25 cellular contexts compared by ENCODE assay signal in genomic region chr14:70993931-70994330, GRCh38.
A peak's percentile ranks its signal among the peaks of the same experiment; 100 is the strongest.
DNase-seq lines count a peak whose midpoint lies in the region; ATAC-seq, FAIRE-seq and TF ChIP-seq lines count a peak whose summit lies in the region.
"Had no signal": no experiment of that assay in that cellular context is flagged by ENCODE, and none has a peak within 500 bp of the region (broad histone marks: within the 10 kb centered on the region; RNA-seq: fewer than 3 reads in every experiment).

No MANE protein-coding gene starts in this region.

- no peak overlapping the region for H2AFZ ChIP-seq in PC-3 (ENCODE audit: low read length)

- no peak overlapping the region for H3K27ac ChIP-seq in CD4-positive, CD25-positive, alpha-beta regulatory T cell (ENCODE audit: insufficient read depth, low read length, poor library complexity, severe bottlenecking)
- H3K27ac ChIP-seq in PC-3 (ENCODE audit: low read length), result no peak overlapping the region
- H3K27ac ChIP-seq: 22Rv1; A549; BLaER1 treated with 17β-estradiol and CSF1 and Interleukin-3, amounts not matched to agents 10 nM and 100 nM; C4-2B had no signal

- H3K36me3 Mint-ChIP-seq in CD4-positive, CD25-positive, alpha-beta regulatory T cell, result peaks cover 32% of the 10 kb centered on the region

- no peak for DNase-seq in CD4-positive, CD25-positive, alpha-beta regulatory T cell
- DNase-seq in PC-3 (no peak), urothelium cell line (ENCODE audit: low spot score) (no peak)
- DNase-seq: AML-193; CD4-positive, alpha-beta memory T cell; CD8-positive, alpha-beta memory T cell; COR-L47; DMS 273 treated with DMSO at 0.1 percent for 48 hours; DMS153; DMS53; DMS79; DND-41; EL; GDM1 had no signal

- H3K4me2 ChIP-seq in PC-3 (ENCODE audit: low read length), result no peak overlapping the region
- H3K4me2 ChIP-seq: A549; BLaER1 treated with 17β-estradiol and CSF1 and Interleukin-3, amounts not matched to agents 10 nM and 100 nM had no signal

- intact Hi-C loops in PC-3 (cut with micrococcal nuclease), result no loop called here

- H4K20me1 ChIP-seq in PC-3 (ENCODE audit: low read length), result no peaks in the 10 kb centered on the region

- peaks cover 21 to 71% (median 49%) of the 10 kb centered on the region in 4 donors for H3K4me1 Mint-ChIP-seq in CD4-positive, CD25-positive, alpha-beta regulatory T cell
- H3K4me1 Mint-ChIP-seq: B cell had no signal

- H3K9me2 ChIP-seq in PC-3 (replicated peaks; ENCODE audit: low read length), result no peaks in the 10 kb centered on the region

- no peak for ATAC-seq in CD4-positive, CD25-positive, alpha-beta regulatory T cell (ENCODE audit: low read depth in 2 of 2)
- peak; percentile 56 for ATAC-seq in PC-3
- ATAC-seq in GM21447 (IDR thresholded peaks at IDR 0.05; ENCODE audit: unreplicated experiment), result no peak
- no peak for ATAC-seq in GM19023 (IDR thresholded peaks at IDR 0.05; ENCODE audit: unreplicated experiment)
- ATAC-seq: A549, GM12878 had no signal

- no peaks in the 10 kb centered on the region for H3K9me3 ChIP-seq in CD4-positive, CD25-positive, alpha-beta regulatory T cell (ENCODE audit: control insufficient read depth in 2 of 2, low read length in 2 of 2)
- H3K9me3 ChIP-seq in PC-3 (ENCODE audit: low read length), result no peaks in the 10 kb centered on the region
- H3K9me3 ChIP-seq: A549; BLaER1 treated with 17β-estradiol and CSF1 and Interleukin-3, amounts not matched to agents 10 nM and 100 nM had no signal

- no peak overlapping the region for H3K9ac ChIP-seq in PC-3 (ENCODE audit: low read length)
- H3K9ac ChIP-seq: BLaER1 treated with 17β-estradiol and CSF1 and Interleukin-3, amounts not matched to agents 10 nM and 100 nM had no signal

- no peaks in the 10 kb centered on the region for H3K27me3 ChIP-seq in CD4-positive, CD25-positive, alpha-beta regulatory T cell (ENCODE audit: control insufficient read depth, insufficient read depth, low read length)
- H3K27me3 ChIP-seq in PC-3 (ENCODE audit: low read length), result no peaks in the 10 kb centered on the region
- H3K27me3 ChIP-seq: BLaER1 treated with 17β-estradiol and CSF1 and Interleukin-3, amounts not matched to agents 10 nM and 100 nM had no signal

- peaks cover 25% of the 10 kb centered on the region for H3K36me3 ChIP-seq in CD4-positive, CD25-positive, alpha-beta regulatory T cell (ENCODE audit: control insufficient read depth, insufficient read depth, low read length)
- no peaks in the 10 kb centered on the region for H3K36me3 ChIP-seq in PC-3 (ENCODE audit: low read depth, low read length)

- TF ChIP-seq CTCF in PC-3 (conservative IDR thresholded peaks at IDR 0.05; ENCODE audit: low read depth, low read length), result no peak

- H3K9me3 Mint-ChIP-seq in CD4-positive, CD25-positive, alpha-beta regulatory T cell, result peaks cover 0 to 3% (median 0%) of the 10 kb centered on the region in 7 donors

- peaks cover 69% of the 10 kb centered on the region for H3K4me1 ChIP-seq in CD4-positive, CD25-positive, alpha-beta regulatory T cell (ENCODE audit: control insufficient read depth, insufficient read depth, low read length, poor library complexity, severe bottlenecking)
- no peaks in the 10 kb centered on the region for H3K4me1 ChIP-seq in PC-3 (ENCODE audit: insufficient read depth, low read length)

- peak overlapping the region in 1 of 4 donors; percentile 29 for H3K4me3 Mint-ChIP-seq in CD4-positive, CD25-positive, alpha-beta regulatory T cell
- H3K4me3 Mint-ChIP-seq: B cell; CD8-positive, alpha-beta memory T cell had no signal

- POLR2A ChIA-PET in PC-3 (lab: Charles Lee; ENCODE audit: unreplicated experiment), result no interaction called here

- H3K27me3 Mint-ChIP-seq in CD4-positive, CD25-positive, alpha-beta regulatory T cell, result no peaks in the 10 kb centered on the region
- H3K27me3 Mint-ChIP-seq: B cell; CD4-positive, alpha-beta memory T cell; CD8-positive, alpha-beta memory T cell had no signal

- H3K79me2 ChIP-seq in PC-3 (ENCODE audit: low read length), result no peaks in the 10 kb centered on the region

- peak overlapping the region in 1 of 3 donors; percentile 34 for H3K27ac Mint-ChIP-seq in CD4-positive, CD25-positive, alpha-beta regulatory T cell
- H3K27ac Mint-ChIP-seq: B cell; CD8-positive, alpha-beta memory T cell had no signal

- FAIRE-seq in urothelium cell line (lab: Jason Lieb, UNC), result peak; percentile 66
- FAIRE-seq: A549, GM12878, GM12892, GM18507, GM19239 had no signal

- CTCF ChIA-PET in PC-3 (lab: Charles Lee), result no interaction called here

- H3F3A ChIP-seq in PC-3 (ENCODE audit: low read length, unreplicated experiment), result no peaks in the 10 kb centered on the region

- no TSS peak for BruUV-seq in PC-3 (replicated peaks; lab: Mats Ljungman, UMichigan)

- H3K4me3 ChIP-seq in CD4-positive, CD25-positive, alpha-beta regulatory T cell (ENCODE audit: low read depth, low read length), result peak overlapping the region; percentile 60
- H3K4me3 ChIP-seq in PC-3 (ENCODE audit: low read length), result no peak overlapping the region
- H3K4me3 ChIP-seq: A549; BLaER1 treated with 17β-estradiol and CSF1 and Interleukin-3, amounts not matched to agents 10 nM and 100 nM; GM12878 had no signal
